ENCODE assay signal across 1 cellular context in genomic region chr17:49104511-49105074, GRCh38.
TF ChIP-seq lines count a peak whose summit lies in the region.

No MANE protein-coding gene starts in this region.

TF ChIP-seq in IMR-90, 13 proteins besides CTCF, POLR2A, EP300 and RAD21 (continued from another document):
- TF ChIP-seq CEBPB (IDR thresholded peaks at IDR 0.05; ENCODE audit: low read depth, low read length), result peak; percentile 90
- TF ChIP-seq RFX5 (IDR thresholded peaks at IDR 0.05; ENCODE audit: low read depth, low read length), result no peak
- TF ChIP-seq SMC3 (IDR thresholded peaks at IDR 0.05; ENCODE audit: low read depth, low read length), result no peak
- TF ChIP-seq MXI1 (IDR thresholded peaks at IDR 0.05; ENCODE audit: borderline replicate concordance, low read depth, low read length), result no peak
- peak; percentile 15; the same call in 1 of the 2 replicates for TF ChIP-seq FOS (IDR thresholded peaks at IDR 0.05; ENCODE audit: low read depth, low read length)
- peak; percentile 68 for TF ChIP-seq BHLHE40 (IDR thresholded peaks at IDR 0.05; ENCODE audit: low read depth, low read length)
- TF ChIP-seq RCOR1 (IDR thresholded peaks at IDR 0.05; ENCODE audit: insufficient replicate concordance, low read length), result no peak
- TF ChIP-seq CHD1 (IDR thresholded peaks at IDR 0.05; ENCODE audit: low read depth, low read length), result no peak
- TF ChIP-seq NFE2L2 (IDR thresholded peaks at IDR 0.05; ENCODE audit: low read depth, low read length), result no peak
- TF ChIP-seq USF2 (IDR thresholded peaks at IDR 0.05; ENCODE audit: low read depth, low read length), result peak; percentile 93
- TF ChIP-seq MAFK (IDR thresholded peaks at IDR 0.05; ENCODE audit: low read depth, low read length), result no peak
